26 cellular contexts compared by ENCODE assay signal in genomic region chr7:3605222-3605621, GRCh38.
DNase-seq lines count a peak whose midpoint lies in the region; ATAC-seq and TF ChIP-seq lines count a peak whose summit lies in the region.
"Had no signal": no experiment of that assay in that cellular context is flagged by ENCODE, and none has a peak within 500 bp of the region (broad histone marks: within the 10 kb centered on the region; RNA-seq: fewer than 3 reads in every experiment).

No MANE protein-coding gene starts in this region.

- peak; percentile 59 for DNase-seq in Panc1 (ENCODE audit: low read depth, low spot score)
- peak; percentile 62 for DNase-seq in dermis blood vessel endothelial cell
- DNase-seq in iris pigment epithelial cell (ENCODE audit: low read depth): peak; percentile 78
- DNase-seq in OCI-M1 (lab: John Stamatoyannopoulos, UW): no peak
- DNase-seq in activated naive CD4-positive, alpha-beta T cell (lab: John Stamatoyannopoulos, UW): no peak
- DNase-seq in NCI-H510A (lab: John Stamatoyannopoulos, UW): no peak
- no peak for DNase-seq in NCI-H2171 treated with DMSO at 0.1 percent for 48 hours (lab: John Stamatoyannopoulos, UW)
- DNase-seq: activated CD4-positive, CD25-positive, alpha-beta regulatory T cell treated with anti-CD3 and anti-CD28 coated beads, Interleukin-2, amount 50 U/mL, for 72 hours; activated CD8-positive, alpha-beta T cell treated with anti-CD3 and anti-CD28 coated beads, Interleukin-2, amount 10 ng/mL, durations not matched to agents 7 days and 5 days; activated effector memory CD4-positive, alpha-beta T cell treated with Interleukin-2 at 50 U/mL for 16 hours; activated naive CD8-positive, alpha-beta T cell treated with anti-CD3 and anti-CD28 coated beads for 36 hours; activated T-cell treated with anti-CD3 and anti-CD28 coated beads for 4 hours; body of pancreas; CD4-positive, alpha-beta T cell; effector CD8-positive, alpha-beta T cell; EL; islet precursor cell; NCI-H146; NCI-H2171; NCI-H526 treated with DMSO at 0.1 percent for 48 hours; stimulated activated CD4-positive, alpha-beta T cell treated with anti-CD3 and anti-CD28 coated beads, Interleukin-2, amount 100 ng/mL, for 24 hours; transverse colon had no signal

- H3K36me3 ChIP-seq in ACC112 (ENCODE audit: insufficient read depth, low read length) (no peaks in the 10 kb centered on the region), Panc1 (ENCODE audit: control insufficient read depth, insufficient read depth, low read length) (no peaks in the 10 kb centered on the region)
- H3K36me3 ChIP-seq: transverse colon had no signal

- TF ChIP-seq CTCF in Panc1 (IDR thresholded peaks at IDR 0.05): no peak

- H3K27me3 ChIP-seq in ACC112 (ENCODE audit: insufficient read depth, low read length) (no peaks in the 10 kb centered on the region), Panc1 (ENCODE audit: control insufficient read depth, insufficient read depth, low read length) (no peaks in the 10 kb centered on the region)
- H3K27me3 ChIP-seq: body of pancreas, transverse colon had no signal

- in situ Hi-C loops in Panc1 (cut with HindIII; ENCODE audit: low pct_unique_long_range_greater_than_20kb, low sequenced_read_pairs): no loop called here

- no peak overlapping the region for H2AFZ ChIP-seq in ACC112 (ENCODE audit: low read length, unreplicated experiment)

- POLR2A ChIA-PET in Panc1 (lab: Charles Lee): interaction anchor here (0.6 kb wide), 1 partner anchor 156 kb away, joined by 4 read pairs; no protein-coding TSS in a partner anchor

- no peaks in the 10 kb centered on the region for H3K9me3 ChIP-seq in Panc1 (ENCODE audit: control insufficient read depth, insufficient read depth, low read depth, low read length)
- H3K9me3 ChIP-seq: body of pancreas, transverse colon had no signal

- no peak overlapping the region for H3K4me3 ChIP-seq in ACC112 (ENCODE audit: low read depth, low read length)
- no peak overlapping the region for H3K4me3 ChIP-seq in Panc1 (ENCODE audit: low read depth in 2 of 2, low read length in 2 of 2)
- H3K4me3 ChIP-seq: body of pancreas, transverse colon had no signal

- BruUV-seq in Panc1 (replicated peaks; lab: Mats Ljungman, UMichigan): no TSS peak

- H3K27ac ChIP-seq in ACC112 (ENCODE audit: low read depth, low read length) (peak overlapping the region; percentile 48), Panc1 (ENCODE audit: low read length) (peak overlapping the region; percentile 78)
- H3K27ac ChIP-seq: KMS-11, transverse colon had no signal

- H3K4me1 ChIP-seq in ACC112 (ENCODE audit: control insufficient read depth, insufficient read depth, low read length, unreplicated experiment): no peaks in the 10 kb centered on the region
- H3K4me1 ChIP-seq in Panc1 (ENCODE audit: control insufficient read depth, insufficient read depth, low read length): peaks cover 12% of the 10 kb centered on the region
- H3K4me1 ChIP-seq: transverse colon had no signal

- intact Hi-C loops in Panc1 (cut with micrococcal nuclease; ENCODE audit: unreplicated experiment): no loop called here

- CTCF ChIA-PET in Panc1 (lab: Charles Lee): interaction anchor here (0.5 kb wide), 1 partner anchor 193 kb away, joined by 8 read pairs; no protein-coding TSS in a partner anchor

- no peaks in the 10 kb centered on the region for H3K79me2 ChIP-seq in ACC112 (ENCODE audit: control insufficient read depth, insufficient read depth, low read length, unreplicated experiment)

- ATAC-seq in Panc1: 0 out of 2 replicates have a peak, but pooled peaks have one; percentile 62
- ATAC-seq: activated CD8-positive, alpha-beta T cell treated with anti-CD3 and anti-CD28 coated beads, Interleukin-2, amount 10 ng/mL, durations not matched to agents 7 days and 5 days; body of pancreas; esophagus mucosa; natural killer cell treated with Interleukin-12 subunit alpha and Interleukin-12 subunit beta and Interleukin-15 and Interleukin-18, amount 100 ng/mL, for 72 hours had no signal

Comparison
In these comparisons a context has a peak if more than half of its experiments do, and no peak if none do; other contexts are left out.
1. DNase-seq: peak in Panc1 (single experiment), dermis blood vessel endothelial cell (single experiment) and iris pigment epithelial cell (single experiment); none in OCI-M1 (single experiment), activated naive CD4-positive, alpha-beta T cell (0 of 4), NCI-H510A (single experiment) and NCI-H2171 treated with DMSO at 0.1 percent for 48 hours (single experiment).